In the genomic region with DNA sequence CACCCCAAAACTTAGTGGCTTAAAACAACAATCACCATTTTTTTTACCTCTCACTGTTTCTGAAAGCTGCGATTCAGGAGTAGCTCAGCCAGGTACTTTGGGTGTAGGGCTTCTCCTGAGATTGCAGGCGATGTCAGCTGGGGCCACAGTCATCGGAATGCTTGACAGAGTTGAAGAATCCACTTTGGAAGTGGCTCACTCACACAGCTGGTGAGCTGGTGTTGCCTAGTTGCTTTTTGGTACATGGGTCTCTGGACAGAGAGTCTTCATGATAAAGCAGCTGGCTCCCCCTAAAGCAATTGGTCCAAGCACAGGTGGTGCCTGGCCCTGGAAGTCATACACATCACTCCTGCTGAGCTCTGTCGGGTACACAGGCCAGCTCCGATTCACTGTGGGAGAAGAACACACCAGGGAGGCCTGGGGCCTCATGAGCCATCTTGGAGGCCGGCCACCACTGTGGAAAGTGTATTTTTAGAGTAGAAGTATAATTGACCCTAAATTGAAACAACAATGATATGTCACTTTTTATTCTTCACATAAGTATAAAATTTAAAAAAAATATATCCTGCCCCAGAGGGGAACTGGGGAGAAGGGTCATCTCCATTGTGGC, we compare ENCODE assay signal across 28 cellular contexts.
"Had no signal": no experiment of that assay in that cellular context is flagged by ENCODE, and none has a peak within 500 bp of the region (broad histone marks: within the 10 kb centered on the region; RNA-seq: fewer than 3 reads in every experiment).

No MANE protein-coding gene starts in this region.

- H3K9ac ChIP-seq: KMS-11 had no signal

- H3K9me3 ChIP-seq: SJCRH30 had no signal

- H3K36me3 ChIP-seq: brain microvascular endothelial cell, SJCRH30 had no signal

- H3K4me2 ChIP-seq: KMS-11 had no signal

- DNase-seq: activated CD4-positive, alpha-beta memory T cell treated with anti-CD3 and anti-CD28 coated beads for 36 hours; activated CD4-positive, alpha-beta T cell treated with anti-CD3 and anti-CD28 coated beads for 36 hours; activated CD4-positive, alpha-beta T cell treated with anti-CD3 and anti-CD28 coated beads, Interleukin-2, amount 10 ng/mL, durations not matched to agents 7 days and 5 days; activated CD8-positive, alpha-beta memory T cell treated with anti-CD3 and anti-CD28 coated beads, Interleukin-2, amount 50 U/mL, for 48 hours; activated effector memory CD4-positive, alpha-beta T cell treated with Interleukin-2 at 50 U/mL for 16 hours; activated naive CD4-positive, alpha-beta T cell treated with anti-CD3 and anti-CD28 coated beads, Interleukin-2, amount 10 ng/mL, durations not matched to agents 7 days and 5 days; activated naive CD8-positive, alpha-beta T cell treated with anti-CD3 and anti-CD28 coated beads for 36 hours; activated T-cell treated with anti-CD3 and anti-CD28 coated beads, Interleukin-2, amount 50 U/mL, for 48 hours; amniotic stem cell; aorta; brain microvascular endothelial cell; central memory CD4-positive, alpha-beta T cell; MM.1S; MV-4-11; NCI-H1092; NCI-H1436 treated with DMSO at 0.1 percent for 48 hours; NCI-H187 treated with DMSO at 0.1 percent for 48 hours; NCI-H2081 treated with DMSO at 0.1 percent for 48 hours; NCI-H226; NCI-H446 treated with DMSO at 0.1 percent for 48 hours; SHP77; SJCRH30 had no signal

- H3K4me3 Mint-ChIP-seq: activated CD4-positive, alpha-beta memory T cell treated with anti-CD3 and anti-CD28 coated beads for 36 hours; activated CD4-positive, alpha-beta T cell treated with anti-CD3 and anti-CD28 coated beads for 36 hours; activated CD4-positive, alpha-beta T cell treated with anti-CD3 and anti-CD28 coated beads, Interleukin-2, amount 10 ng/mL, durations not matched to agents 7 days and 5 days; activated naive CD4-positive, alpha-beta T cell treated with anti-CD3 and anti-CD28 coated beads, Interleukin-2, amount 10 ng/mL, durations not matched to agents 7 days and 5 days; activated naive CD8-positive, alpha-beta T cell treated with anti-CD3 and anti-CD28 coated beads for 36 hours; T-helper 2 cell treated with Interferon-gamma antibody and Interleukin-4, amounts not matched to agents 5 μg/mL and 100 μg/mL, for 36 hours; WTC11 had no signal

- H3K27ac ChIP-seq: brain microvascular endothelial cell, KMS-11, SJCRH30, SK-N-MC had no signal

- H3K4me3 ChIP-seq: SJCRH30, SK-N-MC had no signal

- H3K4me1 Mint-ChIP-seq: activated CD4-positive, alpha-beta T cell treated with anti-CD3 and anti-CD28 coated beads for 36 hours; activated naive CD4-positive, alpha-beta T cell treated with anti-CD3 and anti-CD28 coated beads, Interleukin-2, amount 10 ng/mL, durations not matched to agents 7 days and 5 days; WTC11 had no signal

- H3K9me3 Mint-ChIP-seq: activated CD4-positive, alpha-beta memory T cell treated with anti-CD3 and anti-CD28 coated beads for 36 hours; activated CD4-positive, alpha-beta T cell treated with anti-CD3 and anti-CD28 coated beads, Interleukin-2, amount 10 ng/mL, durations not matched to agents 7 days and 5 days; activated naive CD4-positive, alpha-beta T cell treated with anti-CD3 and anti-CD28 coated beads, Interleukin-2, amount 10 ng/mL, durations not matched to agents 7 days and 5 days; activated naive CD8-positive, alpha-beta T cell treated with anti-CD3 and anti-CD28 coated beads for 36 hours; T-helper 2 cell treated with Interferon-gamma antibody and Interleukin-4, amounts not matched to agents 5 μg/mL and 100 μg/mL, for 36 hours; WTC11 had no signal

- H3K4me1 ChIP-seq: SJCRH30 had no signal

- H3K27ac Mint-ChIP-seq: activated CD4-positive, alpha-beta memory T cell treated with anti-CD3 and anti-CD28 coated beads for 36 hours; activated CD4-positive, alpha-beta T cell treated with anti-CD3 and anti-CD28 coated beads for 36 hours; activated CD4-positive, alpha-beta T cell treated with anti-CD3 and anti-CD28 coated beads, Interleukin-2, amount 10 ng/mL, durations not matched to agents 7 days and 5 days; activated naive CD4-positive, alpha-beta T cell treated with anti-CD3 and anti-CD28 coated beads, Interleukin-2, amount 10 ng/mL, durations not matched to agents 7 days and 5 days; activated naive CD8-positive, alpha-beta T cell treated with anti-CD3 and anti-CD28 coated beads for 36 hours; T-helper 2 cell treated with Interferon-gamma antibody and Interleukin-4, amounts not matched to agents 5 μg/mL and 100 μg/mL, for 36 hours; WTC11 had no signal

- H3K27me3 ChIP-seq: brain microvascular endothelial cell, SJCRH30 had no signal

- ATAC-seq: activated CD4-positive, alpha-beta T cell treated with anti-CD3 and anti-CD28 coated beads for 36 hours; activated CD4-positive, CD25-positive, alpha-beta regulatory T cell treated with anti-CD3 and anti-CD28 coated beads, Interleukin-2, amount 50 U/mL, for 24 hours; Panc1; WTC11 had no signal

- H3K36me3 Mint-ChIP-seq: activated CD4-positive, alpha-beta memory T cell treated with anti-CD3 and anti-CD28 coated beads for 36 hours; activated naive CD4-positive, alpha-beta T cell treated with anti-CD3 and anti-CD28 coated beads, Interleukin-2, amount 10 ng/mL, durations not matched to agents 7 days and 5 days; activated naive CD8-positive, alpha-beta T cell treated with anti-CD3 and anti-CD28 coated beads for 36 hours; WTC11 had no signal
